In the genomic region with DNA sequence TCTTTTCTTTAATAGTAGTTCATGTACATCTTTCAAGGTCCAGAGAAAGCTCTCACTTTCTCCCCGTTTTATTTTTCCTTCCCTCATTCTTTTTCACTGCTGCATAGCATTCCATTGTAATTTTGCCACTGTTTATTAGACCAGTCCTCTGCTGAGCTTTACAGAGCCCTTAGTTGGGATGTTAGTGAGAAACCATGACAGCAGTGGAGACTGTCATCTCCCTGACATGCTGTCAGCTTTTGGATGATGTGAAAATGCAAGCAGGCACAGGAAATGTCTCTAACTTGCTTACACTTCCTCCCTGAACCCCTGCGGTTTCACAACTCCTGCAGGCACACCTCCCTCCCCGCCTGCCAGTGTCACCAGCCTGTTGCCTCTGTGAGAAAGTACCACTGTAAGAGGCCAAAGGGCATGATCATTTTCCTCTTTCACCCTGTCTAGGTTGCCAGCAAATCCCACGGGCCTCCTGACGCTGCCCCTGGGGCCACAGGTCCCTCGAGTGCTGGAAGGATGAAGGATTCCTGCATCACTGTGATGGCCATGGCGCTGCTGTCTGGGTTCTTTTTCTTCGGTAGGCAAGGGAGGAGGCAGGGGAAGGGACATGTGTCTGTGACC, we compare ENCODE assay signal across 8 cellular contexts. TPM values are rescaled to one million over a fixed set of nuclear protein-coding genes. Genes with fewer than 3 reads are reported as not detected.
A peak's percentile ranks its signal among the peaks of the same experiment; 100 is the strongest.
DNase-seq lines count a peak whose midpoint lies in the region; ATAC-seq, FAIRE-seq and TF ChIP-seq lines count a peak whose summit lies in the region.

Gene ITGAL (plus strand): TSS at position 415 of the 615 bp plus-strand sequence. CDS start 96 bp downstream, at position 511.

- H3K36me3 Mint-ChIP-seq in T-cell, result peaks cover 35% of the 10 kb centered on the region
- peaks cover 6% of the 10 kb centered on the region for H3K36me3 Mint-ChIP-seq in activated naive CD8-positive, alpha-beta T cell

- ATAC-seq in HG02938 (IDR thresholded peaks at IDR 0.05; ENCODE audit: unreplicated experiment) (peak; percentile 52), T-cell (replicated peaks in 1 of 4) (peak; percentile 84 to 88 (median 86))

- H3K4me3 Mint-ChIP-seq in T-cell, result peak within 1 kb of the TSS; percentile 95 to 99 (median 99)
- peak within 1 kb of the TSS; percentile 99 for H3K4me3 Mint-ChIP-seq in activated naive CD8-positive, alpha-beta T cell

- TF ChIP-seq CTCF in kidney (IDR thresholded peaks at IDR 0.05; ENCODE audit: borderline replicate concordance, extremely low read depth, insufficient read depth), result no peak

- no peaks in the 10 kb centered on the region for H3K27me3 Mint-ChIP-seq in T-cell
- no peaks in the 10 kb centered on the region for H3K27me3 Mint-ChIP-seq in activated naive CD8-positive, alpha-beta T cell

- peak; percentile 68 for DNase-seq in GM12891 (ENCODE audit: insufficient read length, low spot score)
- peak; percentile 66 to 90 (median 82) for DNase-seq in T-cell
- DNase-seq in pons (ENCODE audit: low spot score), result peak; percentile 62
- no peak for DNase-seq in NCI-H524 (lab: John Stamatoyannopoulos, UW)
- DNase-seq in kidney, result no peak
- no peak for DNase-seq in mesenteric fat pad (ENCODE audit: low spot score)

- peaks cover 58 to 74% (median 59%) of the 10 kb centered on the region in 3 donors for H3K4me1 Mint-ChIP-seq in T-cell
- H3K4me1 Mint-ChIP-seq in activated naive CD8-positive, alpha-beta T cell (ENCODE audit: low read depth), result peaks cover 67% of the 10 kb centered on the region

- intact Hi-C loops in kidney (cut with DNase I), result no loop called here

- POLR2A ChIA-PET in T-cell (lab: Charles Lee), result interaction anchor here (0.5 to 1.1 kb wide), 3 partner anchors 15 to 79 kb away, joined by 3 to 4 read pairs (median 3); partner anchors contain the start of gene DCTPP1 (in 1 of the 2)

- TF ChIP-seq POLR2A in GM12891 (IDR thresholded peaks at IDR 0.05; ENCODE audit: low read depth, low read length), result peak; percentile 52; the same call in 1 of the 2 replicates

- no peak within 1 kb of the TSS for H3K9ac ChIP-seq in kidney (ENCODE audit: low read length in 2 of 2)

- no peaks in the 10 kb centered on the region for H3K4me1 ChIP-seq in kidney (ENCODE audit: control insufficient read depth in 1 of 2, insufficient read depth in 1 of 2, low read depth in 1 of 2, low read length in 2 of 2)

- CTCF ChIA-PET in T-cell (lab: Charles Lee), result interaction anchor here in 1 of 2 donors (0.6 to 3.1 kb wide), 7 partner anchors 14 to 1286 kb away, joined by 3 to 10 read pairs (median 4); partner anchors contain the start of gene DCTPP1

- H3K36me3 ChIP-seq in kidney (ENCODE audit: control insufficient read depth in 1 of 2, insufficient read depth in 2 of 2, low read length in 2 of 2), result no peaks in the 10 kb centered on the region

- no peak within 1 kb of the TSS for H3K27ac ChIP-seq in kidney (ENCODE audit: low read depth in 2 of 2, low read length in 2 of 2)

- peak within 1 kb of the TSS; percentile 95 for H3K27ac Mint-ChIP-seq in T-cell
- peak within 1 kb of the TSS; percentile 95 for H3K27ac Mint-ChIP-seq in activated naive CD8-positive, alpha-beta T cell

- H3K9me3 Mint-ChIP-seq in T-cell, result no peaks in the 10 kb centered on the region
- H3K9me3 Mint-ChIP-seq in activated naive CD8-positive, alpha-beta T cell (ENCODE audit: low read depth), result no peaks in the 10 kb centered on the region

- no peak within 1 kb of the TSS for H3K4me3 ChIP-seq in kidney (ENCODE audit: low read length in 2 of 2)

- H3K9me3 ChIP-seq in kidney (ENCODE audit: control insufficient read depth in 1 of 2, low read length in 2 of 2), result no peaks in the 10 kb centered on the region

- peak; percentile 98 for FAIRE-seq in GM12891 (lab: Jason Lieb, UNC)
- FAIRE-seq in kidney (lab: Jason Lieb, UNC), result no peak

TF ChIP-seq in GM12891, 5 proteins besides CTCF, POLR2A, EP300 and RAD21:
- TF ChIP-seq PAX5 (IDR thresholded peaks at IDR 0.05; ENCODE audit: insufficient read depth, low read length, severe bottlenecking), result no peak
- peak; percentile 77 for TF ChIP-seq POU2F2 (IDR thresholded peaks at IDR 0.05; ENCODE audit: low read depth, low read length)
- peak; percentile 52; the same call in 1 of the 2 replicates for TF ChIP-seq TAF1 (IDR thresholded peaks at IDR 0.05; ENCODE audit: low read depth, low read length)
- TF ChIP-seq SPI1 (IDR thresholded peaks at IDR 0.05; ENCODE audit: low read depth, low read length), result peak; percentile 94
- peak; percentile 76 for TF ChIP-seq POLR2AphosphoS5 (IDR thresholded peaks at IDR 0.05; ENCODE audit: low read depth, low read length)

RNA-seq across cellular contexts. Expression of gene ITGAL, which starts in this region (rescaled TPM):
- 35.4 TPM for polyA plus RNA-seq in GM12891 (2012; ENCODE audit: low read depth, missing spikeins)
- total RNA-seq in T-cell (100 to 1,000 TPM; 322 to 640 (median 518) TPM), kidney (19.6 TPM), mesenteric fat pad (6.8 TPM)
- 0.56 TPM for polyA plus RNA-seq in kidney (ENCODE audit: insufficient read depth, low read depth, low replicate concordance)

Comparison
In these comparisons a context has a peak if more than half of its experiments do, and no peak if none do; other contexts are left out.
1. RNA of gene ITGAL (total RNA-seq): 322 to 640 TPM in T-cell; 19.6 TPM in kidney (single experiment) and 6.8 TPM in mesenteric fat pad (single experiment); every median in the first group is over 10 times any median in the second.
2. DNase-seq: peak in GM12891 (single experiment), T-cell (34 of 34) and pons (single experiment); none in NCI-H524 (0 of 2), kidney (single experiment) and mesenteric fat pad (single experiment).